Comparison of ENCODE assay signal across 9 cellular contexts in genomic region chr1:34013958-34014737, GRCh38.
DNase-seq lines count a peak whose midpoint lies in the region; ATAC-seq, FAIRE-seq and TF ChIP-seq lines count a peak whose summit lies in the region.
"Had no signal": no experiment of that assay in that cellular context is flagged by ENCODE, and none has a peak within 500 bp of the region (broad histone marks: within the 10 kb centered on the region; RNA-seq: fewer than 3 reads in every experiment).

No MANE protein-coding gene starts in this region.

- H3K27ac Mint-ChIP-seq in glutamatergic neuron (ENCODE audit: unreplicated experiment): no peak overlapping the region
- no peak overlapping the region for H3K27ac Mint-ChIP-seq in stimulated activated naive B cell treated with anti-CD40 and anti-IgM and Interleukin-4, amounts not matched to agents 10 μg/mL and 1 μg/mL and 100 μg/mL, for 72 hours

- peaks cover 0 to 4% of the 10 kb centered on the region in 2 experiments; a peak in 1 of 4 replicates for H3K4me1 ChIP-seq in SK-N-SH (ENCODE audit: control insufficient read depth in 1 of 2, insufficient read depth in 2 of 2, low read depth in 1 of 2, low read length in 1 of 2)
- H3K4me1 ChIP-seq in OCI-LY3 (ENCODE audit: low read length): no peaks in the 10 kb centered on the region

- no peaks in the 10 kb centered on the region for H3K79me2 ChIP-seq in SK-N-SH (ENCODE audit: insufficient read depth)
- H3K79me2 ChIP-seq in OCI-LY3 (ENCODE audit: low read length): no peaks in the 10 kb centered on the region

- no peak for TF ChIP-seq CTCF in SK-N-SH (IDR thresholded peaks at IDR 0.05)
- TF ChIP-seq CTCF in OCI-LY3 (IDR thresholded peaks at IDR 0.05; ENCODE audit: low read depth, low read length): peak; percentile 56
- TF ChIP-seq CTCF in glutamatergic neuron (IDR thresholded peaks at IDR 0.05; ENCODE audit: partially characterized antibody, unreplicated experiment): peak; percentile 62

- TF ChIP-seq EP300 in SK-N-SH (IDR thresholded peaks at IDR 0.05; ENCODE audit: borderline replicate concordance in 1 of 2, low read depth in 1 of 2, low read length in 1 of 2): no peak

- peak; percentile 22 for DNase-seq in SK-N-SH
- DNase-seq in glutamatergic neuron: peak; percentile 64
- no peak for DNase-seq in stimulated activated naive B cell treated with anti-CD40 and anti-IgM and Interleukin-4, amounts not matched to agents 10 μg/mL and 1 μg/mL and 100 μg/mL, for 72 hours
- no peak for DNase-seq in NCI-H2029 treated with DMSO at 0.1 percent for 48 hours (lab: John Stamatoyannopoulos, UW)
- DNase-seq in kidney glomerular epithelial cell (lab: John Stamatoyannopoulos, UW): no peak
- DNase-seq in GM12892 (ENCODE audit: insufficient read length): no peak

- H2AFZ ChIP-seq in SK-N-SH (ENCODE audit: low read depth) (no peak overlapping the region), OCI-LY3 (ENCODE audit: low read depth, low read length) (no peak overlapping the region)

- H3K9ac ChIP-seq in SK-N-SH (no peak overlapping the region), OCI-LY3 (ENCODE audit: low read length) (no peak overlapping the region)
- H3K9ac ChIP-seq: BLaER1 treated with 17β-estradiol and CSF1 and Interleukin-3, amounts not matched to agents 10 nM and 100 nM had no signal

- no peak for ATAC-seq in SK-N-SH treated with all-trans-retinoic acid at 6 μM for 48 hours
- ATAC-seq in stimulated activated naive B cell treated with anti-CD40 and anti-IgM and Interleukin-4, amounts not matched to agents 10 μg/mL and 1 μg/mL and 100 μg/mL, for 72 hours (replicated peaks): peak; percentile 23 to 48

- TF ChIP-seq POLR2A in GM12892 (IDR thresholded peaks at IDR 0.05; ENCODE audit: low read depth, low read length): no peak

- H3K27ac ChIP-seq in SK-N-SH (ENCODE audit: low read depth in 2 of 2, low read length in 1 of 2) (no peak overlapping the region), OCI-LY3 (ENCODE audit: low read length) (no peak overlapping the region)
- H3K27ac ChIP-seq: BLaER1 treated with 17β-estradiol and CSF1 and Interleukin-3, amounts not matched to agents 10 nM and 100 nM had no signal

- H3K27me3 ChIP-seq in SK-N-SH (ENCODE audit: insufficient read depth) (no peaks in the 10 kb centered on the region), OCI-LY3 (ENCODE audit: low read depth, low read length) (no peaks in the 10 kb centered on the region)
- H3K27me3 ChIP-seq: BLaER1 treated with 17β-estradiol and CSF1 and Interleukin-3, amounts not matched to agents 10 nM and 100 nM had no signal

- H3K9me3 ChIP-seq in SK-N-SH (no peaks in the 10 kb centered on the region), OCI-LY3 (ENCODE audit: insufficient read depth, low read length) (no peaks in the 10 kb centered on the region)
- H3K9me3 ChIP-seq: BLaER1 treated with 17β-estradiol and CSF1 and Interleukin-3, amounts not matched to agents 10 nM and 100 nM had no signal

- H3K9me3 Mint-ChIP-seq in glutamatergic neuron (ENCODE audit: unreplicated experiment): no peaks in the 10 kb centered on the region
- peaks cover 0 to 2% of the 10 kb centered on the region in 2 donors for H3K9me3 Mint-ChIP-seq in stimulated activated naive B cell treated with anti-CD40 and anti-IgM and Interleukin-4, amounts not matched to agents 10 μg/mL and 1 μg/mL and 100 μg/mL, for 72 hours

- no peaks in the 10 kb centered on the region for H3K4me1 Mint-ChIP-seq in glutamatergic neuron (ENCODE audit: low read depth, unreplicated experiment)
- H3K4me1 Mint-ChIP-seq in stimulated activated naive B cell treated with anti-CD40 and anti-IgM and Interleukin-4, amounts not matched to agents 10 μg/mL and 1 μg/mL and 100 μg/mL, for 72 hours: no peaks in the 10 kb centered on the region

- POLR2A ChIA-PET in SK-N-SH (lab: Yijun Ruan, JAX): interaction anchor here (1.0 kb wide), 1 partner anchor 194 kb away, joined by 3 read pairs; no protein-coding TSS in a partner anchor

- peaks cover 5% of the 10 kb centered on the region for H3K36me3 Mint-ChIP-seq in glutamatergic neuron (ENCODE audit: unreplicated experiment)
- H3K36me3 Mint-ChIP-seq in stimulated activated naive B cell treated with anti-CD40 and anti-IgM and Interleukin-4, amounts not matched to agents 10 μg/mL and 1 μg/mL and 100 μg/mL, for 72 hours: no peaks in the 10 kb centered on the region

- peak; percentile 32 for TF ChIP-seq RAD21 in SK-N-SH (IDR thresholded peaks at IDR 0.05; ENCODE audit: low read length)

- peaks cover 2% of the 10 kb centered on the region for H3K27me3 Mint-ChIP-seq in glutamatergic neuron (ENCODE audit: unreplicated experiment)
- peaks cover 20 to 21% of the 10 kb centered on the region in 2 donors for H3K27me3 Mint-ChIP-seq in stimulated activated naive B cell treated with anti-CD40 and anti-IgM and Interleukin-4, amounts not matched to agents 10 μg/mL and 1 μg/mL and 100 μg/mL, for 72 hours

- H3F3A ChIP-seq in SK-N-SH (replicated peaks; ENCODE audit: insufficient read depth): no peaks in the 10 kb centered on the region

- H3K4me3 ChIP-seq in SK-N-SH (ENCODE audit: low read depth in 2 of 2, low read length in 1 of 2): peak overlapping the region in 1 of 2 experiments; percentile 39; a peak in 1 of 4 replicates
- H3K4me3 ChIP-seq in OCI-LY3 (ENCODE audit: low read length): no peak overlapping the region
- H3K4me3 ChIP-seq: BLaER1 treated with 17β-estradiol and CSF1 and Interleukin-3, amounts not matched to agents 10 nM and 100 nM had no signal

- no peak for FAIRE-seq in GM12892 (lab: Jason Lieb, UNC)

- H4K20me1 ChIP-seq in SK-N-SH (ENCODE audit: insufficient read depth) (no peaks in the 10 kb centered on the region), OCI-LY3 (ENCODE audit: insufficient read depth, low read length) (no peaks in the 10 kb centered on the region)
- H4K20me1 ChIP-seq: BLaER1 treated with 17β-estradiol and CSF1 and Interleukin-3, amounts not matched to agents 10 nM and 100 nM had no signal

- H3K9me2 ChIP-seq in SK-N-SH: no peaks in the 10 kb centered on the region

- WGBS in SK-N-SH (ENCODE audit: low lambda C conversion rate): 57% methylated on average over 11 of the region's 11 CpGs

- H3K4me2 ChIP-seq in SK-N-SH: no peak overlapping the region
- no peak overlapping the region for H3K4me2 ChIP-seq in OCI-LY3 (ENCODE audit: low read length)
- H3K4me2 ChIP-seq: BLaER1 treated with 17β-estradiol and CSF1 and Interleukin-3, amounts not matched to agents 10 nM and 100 nM had no signal

- H3K4me3 Mint-ChIP-seq in glutamatergic neuron (ENCODE audit: unreplicated experiment): no peak overlapping the region
- no peak overlapping the region for H3K4me3 Mint-ChIP-seq in stimulated activated naive B cell treated with anti-CD40 and anti-IgM and Interleukin-4, amounts not matched to agents 10 μg/mL and 1 μg/mL and 100 μg/mL, for 72 hours

- CTCF ChIA-PET in SK-N-SH (lab: Yijun Ruan, JAX): interaction anchor here (0.8 to 2.2 kb wide), 6 partner anchors 9 to 98 kb away, joined by 3 to 9 read pairs (median 4); no protein-coding TSS in a partner anchor

- H3K36me3 ChIP-seq in SK-N-SH (replicated peaks in 1 of 2; ENCODE audit: control insufficient read depth in 1 of 2, insufficient read depth in 2 of 2, low read length in 1 of 2) (no peaks in the 10 kb centered on the region), OCI-LY3 (replicated peaks; ENCODE audit: low read depth, low read length) (no peaks in the 10 kb centered on the region)
- H3K36me3 ChIP-seq: BLaER1 treated with 17β-estradiol and CSF1 and Interleukin-3, amounts not matched to agents 10 nM and 100 nM had no signal

TF ChIP-seq in SK-N-SH, 30 proteins besides CTCF, POLR2A, EP300 and RAD21:
- peak; percentile 6; the same call in 1 of the 2 replicates for TF ChIP-seq SMC3 (IDR thresholded peaks at IDR 0.05; ENCODE audit: low read depth, low read length)
- TF ChIP-seq, protein P1, sequence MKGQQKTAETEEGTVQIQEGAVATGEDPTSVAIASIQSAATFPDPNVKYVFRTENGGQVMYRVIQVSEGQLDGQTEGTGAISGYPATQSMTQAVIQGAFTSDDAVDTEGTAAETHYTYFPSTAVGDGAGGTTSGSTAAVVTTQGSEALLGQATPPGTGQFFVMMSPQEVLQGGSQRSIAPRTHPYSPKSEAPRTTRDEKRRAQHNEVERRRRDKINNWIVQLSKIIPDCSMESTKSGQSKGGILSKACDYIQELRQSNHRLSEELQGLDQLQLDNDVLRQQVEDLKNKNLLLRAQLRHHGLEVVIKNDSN (IDR thresholded peaks at IDR 0.05; ENCODE audit: borderline replicate concordance, low read depth): no peak

TF ChIP-seq in SK-N-SH treated with all-trans-retinoic acid at 6 μM for 48 hours, 23 proteins besides CTCF, POLR2A, EP300 and RAD21 (continues in another document):
- TF ChIP-seq ZC3H10 (CRISPR knock-in tag; IDR thresholded peaks at IDR 0.05) (no peak), GLIS3 (CRISPR knock-in tag; IDR thresholded peaks at IDR 0.05) (no peak), OSR1 (CRISPR knock-in tag; IDR thresholded peaks at IDR 0.05) (no peak), ZNF565 (CRISPR knock-in tag; conservative IDR thresholded peaks at IDR 0.05; ENCODE audit: low read depth) (no peak), ZFP30 (CRISPR knock-in tag; IDR thresholded peaks at IDR 0.05) (no peak), CREB5 (CRISPR knock-in tag; IDR thresholded peaks at IDR 0.05; ENCODE audit: low read depth) (no peak)

Comparison
In these comparisons a context has a peak if more than half of its experiments do, and no peak if none do; other contexts are left out.
1. DNase-seq: peak in SK-N-SH (single experiment) and glutamatergic neuron (single experiment); none in stimulated activated naive B cell treated with anti-CD40 and anti-IgM and Interleukin-4, amounts not matched to agents 10 μg/mL and 1 μg/mL and 100 μg/mL, for 72 hours (single experiment), NCI-H2029 treated with DMSO at 0.1 percent for 48 hours (single experiment), kidney glomerular epithelial cell (single experiment) and GM12892 (single experiment).